9 cellular contexts compared by ENCODE assay signal in the genomic region with DNA sequence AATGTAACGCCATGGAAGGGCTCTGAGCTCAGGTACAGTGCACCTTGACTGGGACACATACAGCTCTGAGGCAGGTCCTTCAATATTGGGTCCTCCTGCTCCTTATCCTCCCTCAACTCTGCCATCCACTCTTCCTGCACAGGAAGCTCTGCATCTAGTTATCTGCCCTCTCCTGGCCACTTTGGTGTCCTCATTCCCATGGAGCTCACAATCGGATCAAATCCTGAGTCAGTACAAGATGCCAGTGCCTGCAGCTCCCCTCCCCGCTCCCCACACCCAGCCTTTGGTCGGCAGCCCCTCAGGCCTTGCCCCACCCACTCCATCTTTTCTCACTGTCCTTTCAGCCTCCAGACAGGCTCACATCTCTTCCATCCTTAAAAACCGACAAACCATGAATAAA. TPM values are rescaled to one million over a fixed set of nuclear protein-coding genes. Genes with fewer than 3 reads are reported as not detected.
DNase-seq lines count a peak whose midpoint lies in the region; FAIRE-seq and TF ChIP-seq lines count a peak whose summit lies in the region.
"Had no signal": no experiment of that assay in that cellular context is flagged by ENCODE, and none has a peak within 500 bp of the region (broad histone marks: within the 10 kb centered on the region; RNA-seq: fewer than 3 reads in every experiment).

No MANE protein-coding gene starts in this region.

- no peak overlapping the region for H3K4me2 ChIP-seq in mesenchymal stem cell (ENCODE audit: low read length, poor library complexity, severe bottlenecking)

- H3K4me1 ChIP-seq in mesenchymal stem cell (ENCODE audit: control insufficient read depth, insufficient read depth, low read depth, low read length) (peaks cover 16% of the 10 kb centered on the region), vagina (peaks cover 30% of the 10 kb centered on the region)

- POLR2A ChIA-PET in BJ (lab: Charles Lee) = no interaction called here

- H2BK12ac ChIP-seq in mesenchymal stem cell (ENCODE audit: low read length in 2 of 2) = no peak overlapping the region

- H2BK5ac ChIP-seq in mesenchymal stem cell (ENCODE audit: low read depth, low read length, poor library complexity, severe bottlenecking) = no peak overlapping the region

- 89% methylated on average over 5 of the region's 5 CpGs for WGBS in mesenchymal stem cell

- H3K27me3 ChIP-seq in BJ (ENCODE audit: control insufficient read depth, insufficient read depth, low read length) = no peaks in the 10 kb centered on the region
- no peaks in the 10 kb centered on the region for H3K27me3 ChIP-seq in bronchial epithelial cell (ENCODE audit: control insufficient read depth, insufficient read depth, low read length)
- no peaks in the 10 kb centered on the region for H3K27me3 ChIP-seq in mesenchymal stem cell (ENCODE audit: control insufficient read depth in 1 of 2, insufficient read depth in 1 of 2, low read length in 2 of 2)
- H3K27me3 ChIP-seq in vagina = no peaks in the 10 kb centered on the region
- H3K27me3 ChIP-seq: left lung had no signal

- peak overlapping the region; percentile 21 for H4K91ac ChIP-seq in mesenchymal stem cell (ENCODE audit: low read length)

- H4K8ac ChIP-seq in mesenchymal stem cell (ENCODE audit: low read length) = no peak overlapping the region

- no peak for TF ChIP-seq POLR2A in vagina (IDR thresholded peaks at IDR 0.05)

- no peak overlapping the region for H3K18ac ChIP-seq in mesenchymal stem cell (ENCODE audit: low read depth in 1 of 2, low read length in 2 of 2)

- no peaks in the 10 kb centered on the region for H3K9me3 ChIP-seq in mesenchymal stem cell (ENCODE audit: control insufficient read depth, low read length)
- no peaks in the 10 kb centered on the region for H3K9me3 ChIP-seq in vagina
- H3K9me3 ChIP-seq: left lung had no signal

- H2AK5ac ChIP-seq in mesenchymal stem cell (ENCODE audit: low read length, severe bottlenecking) = no peak overlapping the region

- FAIRE-seq in bronchial epithelial cell (lab: Jason Lieb, UNC) (no peak), RCC 7860 (lab: Jason Lieb, UNC) (no peak)

- no peak overlapping the region for H3K23ac ChIP-seq in mesenchymal stem cell (ENCODE audit: low read length in 2 of 2)

- CTCF ChIA-PET in BJ (lab: Yijun Ruan, JAX) = interaction anchor here (0.6 to 2.7 kb wide), 8 partner anchors 9 to 610 kb away, joined by 3 to 18 read pairs (median 5); no protein-coding TSS in a partner anchor

- peaks cover 2% of the 10 kb centered on the region for H3K36me3 ChIP-seq in BJ (ENCODE audit: control insufficient read depth, insufficient read depth, low read length)
- no peaks in the 10 kb centered on the region for H3K36me3 ChIP-seq in bronchial epithelial cell (ENCODE audit: control insufficient read depth, insufficient read depth, low read length)
- H3K36me3 ChIP-seq in mesenchymal stem cell (ENCODE audit: control insufficient read depth in 1 of 2, insufficient read depth in 2 of 2, low read depth in 1 of 2, low read length in 2 of 2) = peaks cover 17 to 30% of the 10 kb centered on the region in 2 experiments
- no peaks in the 10 kb centered on the region for H3K36me3 ChIP-seq in vagina
- H3K36me3 ChIP-seq: left lung had no signal

- H3K4ac ChIP-seq in mesenchymal stem cell (ENCODE audit: low read depth in 1 of 2, low read length in 2 of 2) = no peak overlapping the region

- no peak overlapping the region for H2AFZ ChIP-seq in mesenchymal stem cell (ENCODE audit: low read depth, low read length)

- TF ChIP-seq CTCF in BJ (IDR thresholded peaks at IDR 0.05; ENCODE audit: insufficient read depth, low read depth, low read length) (peak; percentile 47), bronchial epithelial cell (IDR thresholded peaks at IDR 0.05; ENCODE audit: insufficient read depth, low read length, severe bottlenecking) (peak; percentile 53), vagina (IDR thresholded peaks at IDR 0.05) (no peak)

- H3K4me3 ChIP-seq in BJ (ENCODE audit: low read depth, low read length) = no peak overlapping the region
- no peak overlapping the region for H3K4me3 ChIP-seq in bronchial epithelial cell (ENCODE audit: low read depth, low read length)
- no peak overlapping the region for H3K4me3 ChIP-seq in mesenchymal stem cell (ENCODE audit: insufficient read depth in 1 of 2, low read depth in 1 of 2, low read length in 2 of 2)
- H3K4me3 ChIP-seq in vagina = no peak overlapping the region
- H3K4me3 ChIP-seq: left lung had no signal

- intact Hi-C loops in vagina (cut with DNase I) = no loop called here

- DNase-seq in BJ (ENCODE audit: low read depth) (no peak), HT1080 (ENCODE audit: low read depth) (peak; percentile 34), bronchial epithelial cell (ENCODE audit: low read depth) (no peak), mesenchymal stem cell (peak; percentile 55), NCI-H1105 treated with DMSO at 0.1 percent for 48 hours (lab: John Stamatoyannopoulos, UW) (no peak), RCC 7860 (ENCODE audit: low spot score) (no peak), vagina (ENCODE audit: extremely low spot score in 2 of 2) (no peak)
- no peak for DNase-seq in activated T-cell treated with anti-CD3 and anti-CD28 coated beads, Interleukin-2, amount 50 U/mL, for 1 hour
- DNase-seq: left lung had no signal

- no peak overlapping the region for H3K9ac ChIP-seq in mesenchymal stem cell (ENCODE audit: low read length)

- H2BK120ac ChIP-seq in mesenchymal stem cell (ENCODE audit: low read depth, low read length) = no peak overlapping the region

- H3K27ac ChIP-seq in mesenchymal stem cell (ENCODE audit: low read length, poor library complexity, severe bottlenecking) (no peak overlapping the region), vagina (no peak overlapping the region)
- H3K27ac ChIP-seq: left lung had no signal

- peaks cover 32% of the 10 kb centered on the region for H3K79me1 ChIP-seq in mesenchymal stem cell (replicated peaks; ENCODE audit: low read length, poor library complexity, severe bottlenecking)

- H3K14ac ChIP-seq in mesenchymal stem cell (ENCODE audit: low read length in 2 of 2) = no peak overlapping the region

- no peak overlapping the region for H2BK15ac ChIP-seq in mesenchymal stem cell (ENCODE audit: low read depth, poor library complexity, severe bottlenecking)

RNA-seq across cellular contexts. Expression of gene LRRFIP1, which starts 58.0 kb away (rescaled TPM):
- polyA plus RNA-seq in BJ (2011; rRNA removed) = 50.4 and 58.5 TPM in 2 replicates
- polyA minus RNA-seq in BJ (2011; rRNA and poly(A)+ RNA removed) = 31.3 and 33.0 TPM in 2 replicates
- 60.7 and 76.9 TPM in 2 replicates for total RNA-seq in HT1080 (2014; rRNA removed; shearing (Covaris generic))
- polyA plus RNA-seq in HT1080 (2015; cell fraction: cytosol; rRNA removed) = 67.9 and 69.9 TPM in 2 replicates
- polyA plus RNA-seq in HT1080 (2015; cell fraction: nucleus; rRNA removed) = 87.1 and 105 TPM in 2 replicates
- total RNA-seq in bronchial epithelial cell (115 and 183 TPM in 2 replicates), vagina (132 TPM)
- polyA plus RNA-seq in mesenchymal stem cell (2013, experiment 1 of 2) = 111 TPM
- 106 TPM for polyA plus RNA-seq in mesenchymal stem cell (2013, experiment 2 of 2)

Comparison
In these comparisons a context has a peak if more than half of its experiments do, and no peak if none do; other contexts are left out.
1. DNase-seq: peak in HT1080 (single experiment) and mesenchymal stem cell (single experiment); none in BJ (single experiment), bronchial epithelial cell (single experiment), activated T-cell treated with anti-CD3 and anti-CD28 coated beads, Interleukin-2, amount 50 U/mL, for 1 hour (single experiment), NCI-H1105 treated with DMSO at 0.1 percent for 48 hours (single experiment), RCC 7860 (single experiment) and vagina (0 of 2).
2. CTCF ChIP-seq: peak in BJ (single experiment) and bronchial epithelial cell (single experiment); none in vagina (0 of 3).